In genomic region chr14:29650554-29651269, GRCh38 we compare ENCODE assay signal across 18 cellular contexts.
A peak's percentile ranks its signal among the peaks of the same experiment; 100 is the strongest.
DNase-seq lines count a peak whose midpoint lies in the region; ATAC-seq and TF ChIP-seq lines count a peak whose summit lies in the region.
"Had no signal": no experiment of that assay in that cellular context is flagged by ENCODE, and none has a peak within 500 bp of the region (broad histone marks: within the 10 kb centered on the region; RNA-seq: fewer than 3 reads in every experiment).

No MANE protein-coding gene starts in this region.

- H3K23ac ChIP-seq in mesenchymal stem cell (ENCODE audit: low read length in 2 of 2), result no peak overlapping the region

- no peak overlapping the region for H2BK12ac ChIP-seq in mesenchymal stem cell (ENCODE audit: low read length in 2 of 2)

- H3K79me2 ChIP-seq in SU-DHL-6 (ENCODE audit: insufficient read depth, low read length), result no peaks in the 10 kb centered on the region

- ATAC-seq in GM21737 (IDR thresholded peaks at IDR 0.05; ENCODE audit: unreplicated experiment), result no peak
- ATAC-seq: A549, PC-3 had no signal

- no peak overlapping the region for H2AK5ac ChIP-seq in mesenchymal stem cell (ENCODE audit: low read length, severe bottlenecking)

- H3K4me3 ChIP-seq in SU-DHL-6 (ENCODE audit: insufficient read depth, low read length, poor library complexity, severe bottlenecking) (no peak overlapping the region), choroid plexus epithelial cell (ENCODE audit: low read depth, low read length) (no peak overlapping the region), mesenchymal stem cell (ENCODE audit: insufficient read depth in 1 of 2, low read depth in 1 of 2, low read length in 2 of 2) (peak overlapping the region in 1 of 2 experiments; percentile 0)
- H3K4me3 ChIP-seq: A549, MG63 had no signal

- no peak overlapping the region for H3K9ac ChIP-seq in SU-DHL-6 (ENCODE audit: low read length)
- no peak overlapping the region for H3K9ac ChIP-seq in mesenchymal stem cell (ENCODE audit: low read length)
- H3K9ac ChIP-seq: KMS-11 had no signal

- H3K4ac ChIP-seq in mesenchymal stem cell (ENCODE audit: low read depth in 1 of 2, low read length in 2 of 2), result no peak overlapping the region

- H3K27me3 ChIP-seq in SU-DHL-6 (ENCODE audit: low read length) (no peaks in the 10 kb centered on the region), mesenchymal stem cell (ENCODE audit: control insufficient read depth in 1 of 2, insufficient read depth in 1 of 2, low read length in 2 of 2) (no peaks in the 10 kb centered on the region)
- H3K27me3 ChIP-seq: MG63 had no signal

- no peaks in the 10 kb centered on the region for H4K20me1 ChIP-seq in SU-DHL-6 (ENCODE audit: low read depth, low read length)

- H4K91ac ChIP-seq in mesenchymal stem cell (ENCODE audit: low read length), result no peak overlapping the region

- H3K79me1 ChIP-seq in mesenchymal stem cell (replicated peaks; ENCODE audit: low read length, poor library complexity, severe bottlenecking), result no peaks in the 10 kb centered on the region

- in situ Hi-C loops in ACHN (cut with HindIII; ENCODE audit: low pct_ligation_motif_present, low pct_unique_long_range_greater_than_20kb, low sequenced_read_pairs), result no loop called here

- no peak overlapping the region for H3K4me2 ChIP-seq in SU-DHL-6 (ENCODE audit: low read depth, low read length, poor library complexity, severe bottlenecking)
- no peak overlapping the region for H3K4me2 ChIP-seq in mesenchymal stem cell (ENCODE audit: low read length, poor library complexity, severe bottlenecking)
- H3K4me2 ChIP-seq: A549, KMS-11 had no signal

- peak overlapping the region; percentile 6 for H2BK5ac ChIP-seq in mesenchymal stem cell (ENCODE audit: low read depth, low read length, poor library complexity, severe bottlenecking)

- H3K4me1 ChIP-seq in mesenchymal stem cell (ENCODE audit: control insufficient read depth, insufficient read depth, low read depth, low read length), result peaks cover 5% of the 10 kb centered on the region
- H3K4me1 ChIP-seq: A549 had no signal

- H3F3A ChIP-seq in SU-DHL-6 (ENCODE audit: insufficient read depth), result no peaks in the 10 kb centered on the region

- DNase-seq in ACHN (peak; percentile 17), choroid plexus epithelial cell (ENCODE audit: low read depth) (peak; percentile 70), mesenchymal stem cell (no peak), RPMI8226 (no peak), DMS153 (lab: John Stamatoyannopoulos, UW) (no peak)
- DNase-seq in stimulated activated CD4-positive, alpha-beta T cell treated with anti-CD3 and anti-CD28 coated beads, Interleukin-1b, Interleukin-23, amount 100 ng/mL, for 48 hours, result no peak
- DNase-seq: AML-193, GOT3, MG63, NCI-H1092 treated with DMSO at 0.1 percent for 48 hours, NCI-H1694 treated with DMSO at 0.1 percent for 48 hours, NCI-H345, NCI-H526 treated with DMSO at 0.1 percent for 48 hours, PC-3 had no signal

- H3K9me2 ChIP-seq in SU-DHL-6 (replicated peaks; ENCODE audit: insufficient read depth, low read length), result no peaks in the 10 kb centered on the region

- peaks cover 2% of the 10 kb centered on the region; the same call in 1 of the 2 replicates for H3K36me3 ChIP-seq in SU-DHL-6 (ENCODE audit: low read length)
- H3K36me3 ChIP-seq in mesenchymal stem cell (ENCODE audit: control insufficient read depth in 1 of 2, insufficient read depth in 2 of 2, low read depth in 1 of 2, low read length in 2 of 2), result peaks cover 5 to 17% of the 10 kb centered on the region in 2 experiments
- H3K36me3 ChIP-seq: MG63 had no signal

- peaks cover 32% of the 10 kb centered on the region; the same call in 1 of the 2 replicates for H3K9me3 ChIP-seq in SU-DHL-6 (ENCODE audit: insufficient read depth, low read length)
- H3K9me3 ChIP-seq in mesenchymal stem cell (ENCODE audit: control insufficient read depth, low read length), result peaks cover 67% of the 10 kb centered on the region
- H3K9me3 ChIP-seq: A549 had no signal

- H3K14ac ChIP-seq in mesenchymal stem cell (ENCODE audit: low read length in 2 of 2), result no peak overlapping the region

- TF ChIP-seq CTCF in SU-DHL-6 (IDR thresholded peaks at IDR 0.05; ENCODE audit: insufficient read depth, low read length, poor library complexity, severe bottlenecking), result no peak
- TF ChIP-seq CTCF in choroid plexus epithelial cell (conservative IDR thresholded peaks at IDR 0.05; ENCODE audit: low read depth, low read length), result no peak

- H2BK120ac ChIP-seq in mesenchymal stem cell (ENCODE audit: low read depth, low read length), result no peak overlapping the region

- no peak overlapping the region for H3K18ac ChIP-seq in mesenchymal stem cell (ENCODE audit: low read depth in 1 of 2, low read length in 2 of 2)

- no peak overlapping the region for H2BK15ac ChIP-seq in mesenchymal stem cell (ENCODE audit: low read depth, poor library complexity, severe bottlenecking)

- peak overlapping the region; percentile 13 for H2AFZ ChIP-seq in SU-DHL-6 (ENCODE audit: low read depth, low read length, severe bottlenecking)
- H2AFZ ChIP-seq in mesenchymal stem cell (ENCODE audit: low read depth, low read length), result no peak overlapping the region

- H4K8ac ChIP-seq in mesenchymal stem cell (ENCODE audit: low read length), result no peak overlapping the region

- H3K27ac ChIP-seq in SU-DHL-6 (ENCODE audit: low read depth, low read length), result no peak overlapping the region
- H3K27ac ChIP-seq in mesenchymal stem cell (ENCODE audit: low read length, poor library complexity, severe bottlenecking), result peak overlapping the region; percentile 73
- H3K27ac ChIP-seq: A549, KMS-11 had no signal

- WGBS in mesenchymal stem cell, result 94% methylated on average over 3 of the region's 4 CpGs

Comparison
In these comparisons a context has a peak if more than half of its experiments do, and no peak if none do; other contexts are left out.
1. DNase-seq: peak in ACHN (single experiment) and choroid plexus epithelial cell (single experiment); none in mesenchymal stem cell (single experiment), stimulated activated CD4-positive, alpha-beta T cell treated with anti-CD3 and anti-CD28 coated beads, Interleukin-1b, Interleukin-23, amount 100 ng/mL, for 48 hours (single experiment), RPMI8226 (single experiment) and DMS153 (single experiment).